ENCODE assay signal across 8 cellular contexts in genomic region chr1:50959303-50959912, GRCh38. TPM values are rescaled to one million over a fixed set of nuclear protein-coding genes. Genes with fewer than 3 reads are reported as not detected.
DNase-seq lines count a peak whose midpoint lies in the region; ATAC-seq and TF ChIP-seq lines count a peak whose summit lies in the region.

No MANE protein-coding gene starts in this region.

- no peak for TF ChIP-seq EP300 in SK-N-SH (IDR thresholded peaks at IDR 0.05; ENCODE audit: borderline replicate concordance in 1 of 2, low read depth in 1 of 2, low read length in 1 of 2)

- CTCF ChIA-PET in activated naive CD4-positive, alpha-beta T cell treated with anti-CD3 and anti-CD28 coated beads, Interleukin-2, amount 10 ng/mL, durations not matched to agents 7 days and 5 days (lab: Charles Lee), result interaction anchor here (1.5 to 1.7 kb wide), 2 partner anchors 30 to 230 kb away, joined by 5 to 6 read pairs; no protein-coding TSS in a partner anchor
- CTCF ChIA-PET in SK-N-SH (lab: Yijun Ruan, JAX), result interaction anchor here (1.0 kb wide), 1 partner anchor 30 kb away, joined by 6 read pairs; no protein-coding TSS in a partner anchor

- H3K4me1 ChIP-seq in SK-N-SH (ENCODE audit: control insufficient read depth in 1 of 2, insufficient read depth in 2 of 2, low read depth in 1 of 2, low read length in 1 of 2), result peaks cover 0 to 2% of the 10 kb centered on the region in 2 experiments; a peak in 2 of 4 replicates
- no peaks in the 10 kb centered on the region for H3K4me1 ChIP-seq in mucosa of stomach (ENCODE audit: control insufficient read depth, insufficient read depth, low read length)

- peak overlapping the region; percentile 78 for H2AFZ ChIP-seq in SK-N-SH (ENCODE audit: low read depth)

- H3K9ac ChIP-seq in SK-N-SH (peak overlapping the region; percentile 69), mucosa of stomach (ENCODE audit: low read length) (peak overlapping the region; percentile 65)

- H3K9me2 ChIP-seq in SK-N-SH, result no peaks in the 10 kb centered on the region

- peaks cover 3% of the 10 kb centered on the region; the same call in 1 of the 2 replicates for H4K20me1 ChIP-seq in SK-N-SH (ENCODE audit: insufficient read depth)

- under 1% methylated on average over 23 of the region's 38 CpGs for WGBS in SK-N-SH (ENCODE audit: low lambda C conversion rate)

- peaks cover 3% of the 10 kb centered on the region for H3K27me3 Mint-ChIP-seq in activated naive CD4-positive, alpha-beta T cell treated with anti-CD3 and anti-CD28 coated beads, Interleukin-2, amount 10 ng/mL, durations not matched to agents 7 days and 5 days
- H3K27me3 Mint-ChIP-seq in effector memory CD8-positive, alpha-beta T cell, result no peaks in the 10 kb centered on the region

- H3K27me3 ChIP-seq in SK-N-SH (ENCODE audit: insufficient read depth) (no peaks in the 10 kb centered on the region), mucosa of stomach (ENCODE audit: control insufficient read depth, insufficient read depth, low read length) (no peaks in the 10 kb centered on the region)

- H3K4me1 Mint-ChIP-seq in activated naive CD4-positive, alpha-beta T cell treated with anti-CD3 and anti-CD28 coated beads, Interleukin-2, amount 10 ng/mL, durations not matched to agents 7 days and 5 days, result peaks cover 31% of the 10 kb centered on the region
- peaks cover 12 to 13% of the 10 kb centered on the region in 2 donors for H3K4me1 Mint-ChIP-seq in effector memory CD8-positive, alpha-beta T cell (ENCODE audit: low read depth in 2 of 2)

- H3K79me2 ChIP-seq in SK-N-SH (ENCODE audit: insufficient read depth), result peaks cover 52% of the 10 kb centered on the region

- peak overlapping the region; percentile 65 to 88 for H3K27ac ChIP-seq in SK-N-SH (ENCODE audit: low read depth in 2 of 2, low read length in 1 of 2)

- peaks cover 5% of the 10 kb centered on the region for H3F3A ChIP-seq in SK-N-SH (replicated peaks; ENCODE audit: insufficient read depth)

- no peak for TF ChIP-seq CTCF in SK-N-SH (IDR thresholded peaks at IDR 0.05)

- peak overlapping the region; percentile 91 for H3K27ac Mint-ChIP-seq in activated naive CD4-positive, alpha-beta T cell treated with anti-CD3 and anti-CD28 coated beads, Interleukin-2, amount 10 ng/mL, durations not matched to agents 7 days and 5 days
- peak overlapping the region; percentile 95 to 96 for H3K27ac Mint-ChIP-seq in effector memory CD8-positive, alpha-beta T cell

- no peaks in the 10 kb centered on the region for H3K36me3 ChIP-seq in SK-N-SH (replicated peaks in 1 of 2; ENCODE audit: control insufficient read depth in 1 of 2, insufficient read depth in 2 of 2, low read length in 1 of 2)
- no peaks in the 10 kb centered on the region for H3K36me3 ChIP-seq in mucosa of stomach (ENCODE audit: control insufficient read depth, insufficient read depth, low read length)

- peak overlapping the region; percentile 78 for H3K4me3 Mint-ChIP-seq in activated naive CD4-positive, alpha-beta T cell treated with anti-CD3 and anti-CD28 coated beads, Interleukin-2, amount 10 ng/mL, durations not matched to agents 7 days and 5 days
- peak overlapping the region; percentile 57 to 71 for H3K4me3 Mint-ChIP-seq in effector memory CD8-positive, alpha-beta T cell

- ATAC-seq in HG03103 (IDR thresholded peaks at IDR 0.05; ENCODE audit: low read depth, unreplicated experiment), result peak; percentile 13
- ATAC-seq in effector memory CD8-positive, alpha-beta T cell (replicated peaks), result peak; percentile 23

- H3K9me3 ChIP-seq in SK-N-SH, result no peaks in the 10 kb centered on the region
- no peaks in the 10 kb centered on the region for H3K9me3 ChIP-seq in mucosa of stomach (ENCODE audit: control insufficient read depth, low read length)

- no peak for DNase-seq in activated naive CD4-positive, alpha-beta T cell treated with anti-CD3 and anti-CD28 coated beads, Interleukin-2, amount 10 ng/mL, durations not matched to agents 7 days and 5 days
- DNase-seq in activated naive CD4-positive, alpha-beta T cell (lab: John Stamatoyannopoulos, UW), result no peak
- DNase-seq in SK-N-SH (peak; percentile 41), GOT3 (lab: John Stamatoyannopoulos, UW) (no peak), GM19238 (ENCODE audit: insufficient read length, low spot score) (no peak)
- no peak for DNase-seq in effector memory CD8-positive, alpha-beta T cell

- POLR2A ChIA-PET in SK-N-SH (lab: Yijun Ruan, JAX), result no interaction called here

- TF ChIP-seq RAD21 in SK-N-SH (IDR thresholded peaks at IDR 0.05; ENCODE audit: low read length), result no peak

- no peaks in the 10 kb centered on the region for H3K9me3 Mint-ChIP-seq in activated naive CD4-positive, alpha-beta T cell treated with anti-CD3 and anti-CD28 coated beads, Interleukin-2, amount 10 ng/mL, durations not matched to agents 7 days and 5 days
- H3K9me3 Mint-ChIP-seq in effector memory CD8-positive, alpha-beta T cell, result no peaks in the 10 kb centered on the region

- H3K4me3 ChIP-seq in SK-N-SH (ENCODE audit: low read depth in 2 of 2, low read length in 1 of 2) (peak overlapping the region; percentile 56 to 89), mucosa of stomach (ENCODE audit: low read length) (peak overlapping the region; percentile 75)

- peak overlapping the region; percentile 98 for H3K4me2 ChIP-seq in SK-N-SH

- peaks cover 5% of the 10 kb centered on the region for H3K36me3 Mint-ChIP-seq in activated naive CD4-positive, alpha-beta T cell treated with anti-CD3 and anti-CD28 coated beads, Interleukin-2, amount 10 ng/mL, durations not matched to agents 7 days and 5 days
- peaks cover 15% of the 10 kb centered on the region for H3K36me3 Mint-ChIP-seq in effector memory CD8-positive, alpha-beta T cell (ENCODE audit: insufficient read depth)

TF ChIP-seq in SK-N-SH, 30 proteins besides CTCF, POLR2A, EP300 and RAD21:
- peak; percentile 62 for TF ChIP-seq MXI1 (IDR thresholded peaks at IDR 0.05; ENCODE audit: low read depth, low read length)
- 0 out of 2 replicates have a peak, but pooled peaks have one; percentile 42 for TF ChIP-seq SIN3A (IDR thresholded peaks at IDR 0.05; ENCODE audit: borderline replicate concordance, low read depth, low read length)
- TF ChIP-seq TCF12 (IDR thresholded peaks at IDR 0.05), result no peak

RNA-seq across cellular contexts. Expression of gene FAF1, which starts 0.7 kb away (rescaled TPM):
- 8.7 and 9.7 TPM in 2 replicates for polyA plus RNA-seq in SK-N-SH (2012; rRNA removed)
- polyA plus RNA-seq in SK-N-SH (2012; cell fraction: cytosol; rRNA removed), result 16.1 and 20.5 TPM in 2 replicates
- polyA plus RNA-seq in SK-N-SH (2012; cell fraction: nucleus; rRNA removed), result 5.2 and 8.0 TPM in 2 replicates

RNA-seq across cellular contexts. Expression of gene CDKN2C, which starts 10.6 kb away (rescaled TPM):
- polyA plus RNA-seq in SK-N-SH (2012; rRNA removed), result 27.0 and 29.4 TPM in 2 replicates
- 32.5 and 34.1 TPM in 2 replicates for polyA plus RNA-seq in SK-N-SH (2012; cell fraction: cytosol; rRNA removed)
- polyA plus RNA-seq in SK-N-SH (2012; cell fraction: nucleus; rRNA removed), result 14.5 and 18.9 TPM in 2 replicates
